ENCODE assay signal across 8 cellular contexts in the genomic region with DNA sequence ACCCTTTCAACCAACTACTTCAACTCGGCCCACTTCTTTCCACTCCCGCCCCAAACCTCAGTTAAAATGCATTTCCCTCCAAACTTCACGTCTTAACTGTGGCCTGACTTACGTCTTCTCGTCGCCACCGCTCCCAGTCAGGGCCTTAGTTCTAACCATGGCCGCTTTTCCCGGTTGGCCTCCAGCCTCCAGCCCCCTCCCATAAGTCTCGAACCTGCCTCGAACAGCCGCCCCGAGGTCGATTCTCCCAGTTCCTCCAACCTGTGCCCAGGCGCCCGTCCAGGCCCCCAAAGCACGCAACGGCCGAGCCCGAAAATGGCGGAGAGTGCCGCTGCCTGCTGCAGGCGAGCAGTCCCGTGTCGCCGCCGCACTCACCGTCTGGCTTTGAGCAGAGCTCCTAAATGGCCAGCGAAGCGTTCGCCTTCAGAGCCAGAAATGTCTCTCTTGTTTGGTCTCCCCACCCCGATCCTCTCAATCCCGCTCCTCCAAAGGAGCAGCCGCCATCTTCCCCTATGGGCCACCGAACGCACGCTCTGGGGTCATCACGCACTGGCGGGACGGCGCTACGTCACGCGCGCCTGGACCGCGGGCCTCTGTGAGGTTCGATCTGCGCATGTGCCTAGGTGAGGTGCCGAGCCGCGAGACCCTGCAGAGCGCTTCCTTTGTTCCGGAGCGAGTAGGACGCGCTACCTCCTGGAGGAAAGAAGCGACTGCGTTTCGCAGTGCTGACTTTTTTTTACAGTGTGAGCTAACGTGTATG. TPM values are rescaled to one million over a fixed set of nuclear protein-coding genes. Genes with fewer than 3 reads are reported as not detected.
DNase-seq lines count a peak whose midpoint lies in the region; ATAC-seq and TF ChIP-seq lines count a peak whose summit lies in the region.

A gene (minus strand): TSS at position 535 of the 760 bp plus-strand sequence. CDS start 40,190 bp downstream, outside the sequence.

- intact Hi-C loops in activated CD4-positive, alpha-beta T cell treated with anti-CD3 and anti-CD28 coated beads for 36 hours (cut with DNase I, micrococcal nuclease): loop anchor here (1.0 to 5.0 kb wide), 11 partner anchors 18 to 424 kb away; a partner anchor contains a TSS
- intact Hi-C loops in left colon (cut with DNase I, micrococcal nuclease): no loop called here

- no peaks in the 10 kb centered on the region for H3K36me3 ChIP-seq in BJ (ENCODE audit: control insufficient read depth, insufficient read depth, low read length)

- peaks cover 42% of the 10 kb centered on the region for H3K4me1 Mint-ChIP-seq in activated CD4-positive, alpha-beta T cell treated with anti-CD3 and anti-CD28 coated beads for 36 hours

- H3K27ac ChIP-seq in cingulate gyrus (ENCODE audit: low read depth, low read length): peak within 1 kb of the TSS; percentile 66

- POLR2A ChIA-PET in BJ (lab: Charles Lee): no interaction called here
- POLR2A ChIA-PET in activated CD4-positive, alpha-beta T cell treated with anti-CD3 and anti-CD28 coated beads for 36 hours (lab: Charles Lee): interaction anchor here (0.6 kb wide), 1 partner anchor 400 kb away, joined by 4 read pairs; no protein-coding TSS in a partner anchor

- peak; percentile 97 for ATAC-seq in HG03442 (IDR thresholded peaks at IDR 0.05; ENCODE audit: unreplicated experiment)
- ATAC-seq in activated CD4-positive, alpha-beta T cell treated with anti-CD3 and anti-CD28 coated beads for 36 hours: peak; percentile 99
- ATAC-seq in left colon: peak; percentile 98

- H3K27me3 Mint-ChIP-seq in activated CD4-positive, alpha-beta T cell treated with anti-CD3 and anti-CD28 coated beads for 36 hours: no peaks in the 10 kb centered on the region

- H3K4me3 ChIP-seq in BJ (ENCODE audit: low read depth, low read length): peak within 1 kb of the TSS; percentile 65

- peak within 1 kb of the TSS; percentile 98 for H3K4me3 Mint-ChIP-seq in activated CD4-positive, alpha-beta T cell treated with anti-CD3 and anti-CD28 coated beads for 36 hours

- peaks cover 28% of the 10 kb centered on the region for H3K36me3 Mint-ChIP-seq in activated CD4-positive, alpha-beta T cell treated with anti-CD3 and anti-CD28 coated beads for 36 hours (ENCODE audit: low read depth)

- H3K27me3 ChIP-seq in BJ (ENCODE audit: control insufficient read depth, insufficient read depth, low read length): no peaks in the 10 kb centered on the region

- TF ChIP-seq CTCF in BJ (IDR thresholded peaks at IDR 0.05; ENCODE audit: insufficient read depth, low read depth, low read length): 0 out of 2 replicates have a peak, but pooled peaks have one; percentile 13

- DNase-seq in BJ (ENCODE audit: low read depth) (peak; percentile 23), GM19238 (ENCODE audit: insufficient read length, low spot score) (peak; percentile 94), NCI-H524 (lab: John Stamatoyannopoulos, UW) (peak; percentile 88 to 90), left colon (peak; percentile 93 to 94)
- peak; percentile 97 for DNase-seq in activated CD4-positive, alpha-beta T cell treated with anti-CD3 and anti-CD28 coated beads for 36 hours
- DNase-seq in stimulated activated CD4-positive, alpha-beta T cell treated with anti-CD3 and anti-CD28 coated beads, Interleukin-2, amount 100 ng/mL, for 24 hours: peak; percentile 95

- H3K9me3 Mint-ChIP-seq in activated CD4-positive, alpha-beta T cell treated with anti-CD3 and anti-CD28 coated beads for 36 hours (ENCODE audit: low read depth): no peaks in the 10 kb centered on the region

- H3K27ac Mint-ChIP-seq in activated CD4-positive, alpha-beta T cell treated with anti-CD3 and anti-CD28 coated beads for 36 hours: peak within 1 kb of the TSS; percentile 99

- CTCF ChIA-PET in BJ (lab: Yijun Ruan, JAX): no interaction called here
- CTCF ChIA-PET in activated CD4-positive, alpha-beta T cell treated with anti-CD3 and anti-CD28 coated beads for 36 hours (lab: Charles Lee): interaction anchor here (1.1 to 1.6 kb wide), 3 partner anchors 33 to 220 kb away, joined by 3 to 5 read pairs (median 4); no protein-coding TSS in a partner anchor

RNA-seq across cellular contexts. Expression of the gene that starts here (rescaled TPM):
- polyA plus RNA-seq in BJ (2011; rRNA removed): 14.8 and 27.4 TPM in 2 replicates
- 15.5 and 15.7 TPM in 2 replicates for polyA minus RNA-seq in BJ (2011; rRNA and poly(A)+ RNA removed)
- 10 to 100 TPM; 58.6 to 76.3 TPM for total RNA-seq in activated CD4-positive, alpha-beta T cell treated with anti-CD3 and anti-CD28 coated beads for 36 hours
- total RNA-seq in left colon: 10 to 100 TPM; 46.0 to 47.4 TPM

Comparison
In these comparisons a context has a peak if more than half of its experiments do, and no peak if none do; other contexts are left out.
1. Peak in every context shown above with its lines: DNase-seq, ATAC-seq, H3K4me3 ChIP-seq and H3K27ac ChIP-seq.
2. DNase-seq: peak in every context shown above with its lines; median percentile 97 in activated CD4-positive, alpha-beta T cell treated with anti-CD3 and anti-CD28 coated beads for 36 hours; 95 in stimulated activated CD4-positive, alpha-beta T cell treated with anti-CD3 and anti-CD28 coated beads, Interleukin-2, amount 100 ng/mL, for 24 hours; 94 in GM19238; 94 in left colon; 89 in NCI-H524; 23 in BJ.
3. intact Hi-C loops: an anchor here in activated CD4-positive, alpha-beta T cell treated with anti-CD3 and anti-CD28 coated beads for 36 hours (1.0 to 5.0 kb wide); none called in left colon.